ENCODE assay signal across 20 cellular contexts in genomic region chr7:51797371-51797770, GRCh38.
"Had no signal": no experiment of that assay in that cellular context is flagged by ENCODE, and none has a peak within 500 bp of the region (broad histone marks: within the 10 kb centered on the region; RNA-seq: fewer than 3 reads in every experiment).

No MANE protein-coding gene starts in this region.

- H3K4me3 ChIP-seq: SJSA1, SK-N-MC had no signal

- H3K4me3 Mint-ChIP-seq: IgD-negative memory B cell had no signal

- H3K36me3 ChIP-seq: SJSA1 had no signal

- H3K9me3 ChIP-seq: SJSA1 had no signal

- H3K4me1 Mint-ChIP-seq: IgD-negative memory B cell had no signal

- H3K36me3 Mint-ChIP-seq: IgD-negative memory B cell had no signal

- H3K27ac Mint-ChIP-seq: IgD-negative memory B cell had no signal

- H3K27ac ChIP-seq: SJSA1, SK-N-MC had no signal

- H3K27me3 ChIP-seq: SJSA1 had no signal

- DNase-seq: KBM-7; MV-4-11; NCI-H1048; NCI-H1105; NCI-H1417; NCI-H1436 treated with DMSO at 0.1 percent for 48 hours; NCI-H1694 treated with DMSO at 0.1 percent for 48 hours; NCI-H1930; NCI-H2081; NCI-H2107; NCI-H2227 treated with DMSO at 0.1 percent for 48 hours; NCI-H524; NCI-H748 treated with DMSO at 0.1 percent for 48 hours; NK-92 treated with Interleukin-12 subunit alpha and Interleukin-12 subunit beta, amount 100 ng/mL, for 24 hours; Right ventricle myocardium superior; RPMI8226; SIG-M5 had no signal

- H3K4me1 ChIP-seq: SJSA1 had no signal

- H3K27me3 Mint-ChIP-seq: IgD-negative memory B cell had no signal
